8 cellular contexts compared by ENCODE assay signal in the genomic region with DNA sequence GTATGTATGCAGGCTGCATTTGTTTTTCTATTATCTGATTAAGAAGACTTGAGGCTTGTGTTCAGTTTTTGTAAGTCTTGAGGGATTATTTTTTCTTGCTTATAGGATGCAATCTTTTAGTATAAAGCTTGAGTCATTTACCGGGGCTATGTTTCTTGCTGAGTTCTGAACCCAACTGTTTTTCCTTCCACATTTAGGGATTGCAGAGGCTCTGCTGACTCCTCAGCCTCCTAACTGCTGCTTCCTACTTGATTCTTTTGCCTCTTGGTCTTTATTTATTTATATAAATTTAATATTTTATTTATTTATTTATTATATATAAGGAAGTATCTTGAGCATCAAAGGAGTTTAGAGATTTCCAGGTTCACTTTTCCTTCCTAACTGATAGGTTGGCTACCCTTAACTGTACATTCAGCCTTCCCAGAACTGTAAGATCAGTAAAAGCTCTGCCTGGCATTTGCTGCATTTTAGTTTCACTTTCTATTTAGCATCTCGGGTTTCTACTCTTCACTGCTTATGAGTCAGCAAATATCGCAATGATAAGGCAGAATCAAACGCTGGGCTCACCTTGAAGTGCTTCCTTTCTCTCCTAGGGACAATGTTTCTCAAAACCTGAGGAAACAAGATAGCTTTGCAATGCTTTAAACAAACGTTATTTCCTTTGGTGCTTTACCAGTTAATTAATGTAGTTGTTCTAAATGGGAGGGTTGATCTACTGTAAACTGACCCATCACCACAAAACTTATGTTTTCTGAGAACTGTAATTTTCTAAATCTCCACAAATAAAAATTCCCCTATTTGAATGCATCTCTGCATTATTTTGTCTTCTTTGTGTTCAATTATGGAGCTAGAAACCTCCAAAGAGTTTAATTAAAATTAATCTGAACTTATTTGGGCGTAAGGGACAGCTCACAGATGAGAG.
DNase-seq lines count a peak whose midpoint lies in the region; ATAC-seq and TF ChIP-seq lines count a peak whose summit lies in the region.

No MANE protein-coding gene starts in this region.

- no peak overlapping the region for H3K9ac ChIP-seq in duodenal mucosa (ENCODE audit: low read depth in 1 of 2, low read length in 2 of 2)

- no peaks in the 10 kb centered on the region for H3K27me3 ChIP-seq in A673 (replicated peaks; ENCODE audit: insufficient read depth, low read depth, low read length, poor library complexity)
- H3K27me3 ChIP-seq in duodenal mucosa (ENCODE audit: control insufficient read depth in 1 of 2, insufficient read depth in 2 of 2, low read length in 2 of 2) = no peaks in the 10 kb centered on the region
- H3K27me3 ChIP-seq in aorta (ENCODE audit: control insufficient read depth in 1 of 2, insufficient read depth in 2 of 2, low read length in 1 of 2) = no peaks in the 10 kb centered on the region

- WGBS in aorta, 2 donors = 14 to 15% methylated on average over 6 of the region's 6 CpGs

- H3K4me3 ChIP-seq in A673 (ENCODE audit: low read depth, low read length, poor library complexity, severe bottlenecking) (peak overlapping the region; percentile 25), GM12864 (ENCODE audit: low read depth, low read length) (peak overlapping the region; percentile 7; the same call in 1 of the 2 replicates), duodenal mucosa (ENCODE audit: low read depth in 1 of 2, low read length in 2 of 2) (peak overlapping the region; percentile 25 to 44), aorta (ENCODE audit: low read length in 2 of 2) (peak overlapping the region; percentile 57 to 78)

- DNase-seq in A673 (ENCODE audit: low spot score) (peak; percentile 86), GM12864 (ENCODE audit: low read depth) (peak; percentile 62), M059J (ENCODE audit: low read depth) (peak; percentile 86), SHP77 treated with DMSO at 0.1 percent for 48 hours (lab: John Stamatoyannopoulos, UW) (peak; percentile 56), midbrain (lab: John Stamatoyannopoulos, UW) (peak; percentile 54), aorta (no peak)

- peak overlapping the region; percentile 55 for H3K27ac ChIP-seq in A673 (ENCODE audit: low read depth, low read length, poor library complexity, severe bottlenecking)
- H3K27ac ChIP-seq in duodenal mucosa (ENCODE audit: low read depth, low read length) = no peak overlapping the region
- no peak overlapping the region for H3K27ac ChIP-seq in aorta (ENCODE audit: low read depth in 1 of 2, low read length in 2 of 2)

- CTCF ChIA-PET in A673 (lab: Charles Lee) = no interaction called here

- intact Hi-C loops in A673 (cut with micrococcal nuclease; ENCODE audit: unreplicated experiment) = no loop called here
- intact Hi-C loops in aorta (cut with DNase I) = no loop called here

- ATAC-seq in HG02588 (IDR thresholded peaks at IDR 0.05; ENCODE audit: unreplicated experiment) (peak; percentile 98), aorta (ENCODE audit: low FRiP score) (peak; percentile 65)

- POLR2A ChIA-PET in A673 (lab: Charles Lee; ENCODE audit: low non-redundant PET) = no interaction called here

- H3K4me1 ChIP-seq in A673 (ENCODE audit: insufficient read depth, low read length, poor library complexity, severe bottlenecking) (peaks cover 43% of the 10 kb centered on the region), duodenal mucosa (ENCODE audit: control insufficient read depth in 1 of 2, insufficient read depth in 2 of 2, low read length in 2 of 2) (no peaks in the 10 kb centered on the region), aorta (ENCODE audit: control insufficient read depth in 1 of 2, insufficient read depth in 2 of 2, low read length in 2 of 2) (no peaks in the 10 kb centered on the region)

- no peaks in the 10 kb centered on the region for H3K36me3 ChIP-seq in A673 (ENCODE audit: insufficient read depth, low read length, poor library complexity, severe bottlenecking)
- no peaks in the 10 kb centered on the region for H3K36me3 ChIP-seq in duodenal mucosa (ENCODE audit: control insufficient read depth in 1 of 2, insufficient read depth in 2 of 2, low read length in 2 of 2)
- no peaks in the 10 kb centered on the region for H3K36me3 ChIP-seq in aorta (ENCODE audit: control insufficient read depth in 1 of 2, insufficient read depth in 2 of 2, low read length in 1 of 2)

- H3K9me3 ChIP-seq in A673 (ENCODE audit: low read depth, low read length, poor library complexity, severe bottlenecking) (no peaks in the 10 kb centered on the region), duodenal mucosa (ENCODE audit: control insufficient read depth in 1 of 2, low read length in 2 of 2) (no peaks in the 10 kb centered on the region), aorta (ENCODE audit: control insufficient read depth, low read length) (no peaks in the 10 kb centered on the region)

- no peak for TF ChIP-seq CTCF in A673 (conservative IDR thresholded peaks at IDR 0.05; ENCODE audit: low read depth, low read length)
- no peak for TF ChIP-seq CTCF in GM12864 (IDR thresholded peaks at IDR 0.05; ENCODE audit: low read depth, low read length, missing control alignments)

- BruUV-seq in A673 (replicated peaks; lab: Mats Ljungman, UMichigan) = TSS peak; percentile 97

Comparison
In these comparisons a context has a peak if more than half of its experiments do, and no peak if none do; other contexts are left out.
1. DNase-seq: peak in A673 (single experiment), GM12864 (single experiment), M059J (single experiment), SHP77 treated with DMSO at 0.1 percent for 48 hours (single experiment) and midbrain (single experiment); none in aorta (0 of 2).
2. H3K4me3 ChIP-seq: peak in every context shown above with its lines; median percentile 68 in aorta; 34 in duodenal mucosa; 25 in A673; 7 in GM12864.